Comparison of ENCODE assay signal across 1 cellular context in the genomic region with DNA sequence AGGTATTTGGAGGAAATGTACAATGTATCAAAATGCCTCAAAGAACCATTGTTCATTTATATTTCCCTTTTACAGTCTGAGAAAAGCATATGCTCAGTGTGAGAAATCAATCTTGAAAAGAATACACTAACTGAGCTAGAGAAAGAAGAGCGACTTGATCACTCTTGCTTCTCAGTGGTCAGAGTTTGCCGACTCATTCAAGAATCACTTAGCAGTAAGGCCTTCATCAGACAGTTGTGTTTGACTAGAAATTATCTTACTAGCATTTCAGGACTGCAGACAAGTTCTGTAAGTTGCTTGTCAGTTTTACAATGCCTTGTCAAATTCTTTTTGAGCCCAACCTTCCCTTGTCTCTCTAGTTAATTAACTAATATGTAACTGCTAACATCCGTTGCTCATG.
TF ChIP-seq lines count a peak whose summit lies in the region.

No MANE protein-coding gene starts in this region.

TF ChIP-seq in K562, 482 proteins besides CTCF, POLR2A, EP300 and RAD21 (continued from another document and continues in another):
- TF ChIP-seq, protein P1, sequence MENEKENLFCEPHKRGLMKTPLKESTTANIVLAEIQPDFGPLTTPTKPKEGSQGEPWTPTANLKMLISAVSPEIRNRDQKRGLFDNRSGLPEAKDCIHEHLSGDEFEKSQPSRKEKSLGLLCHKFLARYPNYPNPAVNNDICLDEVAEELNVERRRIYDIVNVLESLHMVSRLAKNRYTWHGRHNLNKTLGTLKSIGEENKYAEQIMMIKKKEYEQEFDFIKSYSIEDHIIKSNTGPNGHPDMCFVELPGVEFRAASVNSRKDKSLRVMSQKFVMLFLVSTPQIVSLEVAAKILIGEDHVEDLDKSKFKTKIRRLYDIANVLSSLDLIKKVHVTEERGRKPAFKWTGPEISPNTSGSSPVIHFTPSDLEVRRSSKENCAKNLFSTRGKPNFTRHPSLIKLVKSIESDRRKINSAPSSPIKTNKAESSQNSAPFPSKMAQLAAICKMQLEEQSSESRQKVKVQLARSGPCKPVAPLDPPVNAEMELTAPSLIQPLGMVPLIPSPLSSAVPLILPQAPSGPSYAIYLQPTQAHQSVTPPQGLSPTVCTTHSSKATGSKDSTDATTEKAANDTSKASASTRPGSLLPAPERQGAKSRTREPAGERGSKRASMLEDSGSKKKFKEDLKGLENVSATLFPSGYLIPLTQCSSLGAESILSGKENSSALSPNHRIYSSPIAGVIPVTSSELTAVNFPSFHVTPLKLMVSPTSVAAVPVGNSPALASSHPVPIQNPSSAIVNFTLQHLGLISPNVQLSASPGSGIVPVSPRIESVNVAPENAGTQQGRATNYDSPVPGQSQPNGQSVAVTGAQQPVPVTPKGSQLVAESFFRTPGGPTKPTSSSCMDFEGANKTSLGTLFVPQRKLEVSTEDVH (IDR thresholded peaks at IDR 0.05; ENCODE audit: low read depth, partially characterized antibody), result no peak
- TF ChIP-seq NCOR1 (IDR thresholded peaks at IDR 0.05), result no peak
- TF ChIP-seq CBFB (CRISPR knock-in tag; IDR thresholded peaks at IDR 0.05), result no peak
- TF ChIP-seq, protein P2, sequence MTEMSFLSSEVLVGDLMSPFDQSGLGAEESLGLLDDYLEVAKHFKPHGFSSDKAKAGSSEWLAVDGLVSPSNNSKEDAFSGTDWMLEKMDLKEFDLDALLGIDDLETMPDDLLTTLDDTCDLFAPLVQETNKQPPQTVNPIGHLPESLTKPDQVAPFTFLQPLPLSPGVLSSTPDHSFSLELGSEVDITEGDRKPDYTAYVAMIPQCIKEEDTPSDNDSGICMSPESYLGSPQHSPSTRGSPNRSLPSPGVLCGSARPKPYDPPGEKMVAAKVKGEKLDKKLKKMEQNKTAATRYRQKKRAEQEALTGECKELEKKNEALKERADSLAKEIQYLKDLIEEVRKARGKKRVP (CRISPR knock-in tag; IDR thresholded peaks at IDR 0.05), result no peak
- TF ChIP-seq, protein P3, sequence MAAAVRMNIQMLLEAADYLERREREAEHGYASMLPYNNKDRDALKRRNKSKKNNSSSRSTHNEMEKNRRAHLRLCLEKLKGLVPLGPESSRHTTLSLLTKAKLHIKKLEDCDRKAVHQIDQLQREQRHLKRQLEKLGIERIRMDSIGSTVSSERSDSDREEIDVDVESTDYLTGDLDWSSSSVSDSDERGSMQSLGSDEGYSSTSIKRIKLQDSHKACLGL (CRISPR knock-in tag; IDR thresholded peaks at IDR 0.05; ENCODE audit: borderline replicate concordance, poor library complexity, severe bottlenecking), result no peak
- TF ChIP-seq, protein P4, sequence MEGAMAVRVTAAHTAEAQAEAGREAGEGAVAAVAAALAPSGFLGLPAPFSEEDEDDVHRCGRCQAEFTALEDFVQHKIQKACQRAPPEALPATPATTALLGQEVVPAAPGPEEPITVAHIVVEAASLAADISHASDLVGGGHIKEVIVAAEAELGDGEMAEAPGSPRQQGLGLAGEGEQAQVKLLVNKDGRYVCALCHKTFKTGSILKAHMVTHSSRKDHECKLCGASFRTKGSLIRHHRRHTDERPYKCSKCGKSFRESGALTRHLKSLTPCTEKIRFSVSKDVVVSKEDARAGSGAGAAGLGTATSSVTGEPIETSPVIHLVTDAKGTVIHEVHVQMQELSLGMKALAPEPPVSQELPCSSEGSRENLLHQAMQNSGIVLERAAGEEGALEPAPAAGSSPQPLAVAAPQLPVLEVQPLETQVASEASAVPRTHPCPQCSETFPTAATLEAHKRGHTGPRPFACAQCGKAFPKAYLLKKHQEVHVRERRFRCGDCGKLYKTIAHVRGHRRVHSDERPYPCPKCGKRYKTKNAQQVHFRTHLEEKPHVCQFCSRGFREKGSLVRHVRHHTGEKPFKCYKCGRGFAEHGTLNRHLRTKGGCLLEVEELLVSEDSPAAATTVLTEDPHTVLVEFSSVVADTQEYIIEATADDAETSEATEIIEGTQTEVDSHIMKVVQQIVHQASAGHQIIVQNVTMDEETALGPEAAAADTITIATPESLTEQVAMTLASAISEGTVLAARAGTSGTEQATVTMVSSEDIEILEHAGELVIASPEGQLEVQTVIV (CRISPR knock-in tag; IDR thresholded peaks at IDR 0.05; ENCODE audit: borderline replicate concordance), result no peak
- TF ChIP-seq, protein P5, sequence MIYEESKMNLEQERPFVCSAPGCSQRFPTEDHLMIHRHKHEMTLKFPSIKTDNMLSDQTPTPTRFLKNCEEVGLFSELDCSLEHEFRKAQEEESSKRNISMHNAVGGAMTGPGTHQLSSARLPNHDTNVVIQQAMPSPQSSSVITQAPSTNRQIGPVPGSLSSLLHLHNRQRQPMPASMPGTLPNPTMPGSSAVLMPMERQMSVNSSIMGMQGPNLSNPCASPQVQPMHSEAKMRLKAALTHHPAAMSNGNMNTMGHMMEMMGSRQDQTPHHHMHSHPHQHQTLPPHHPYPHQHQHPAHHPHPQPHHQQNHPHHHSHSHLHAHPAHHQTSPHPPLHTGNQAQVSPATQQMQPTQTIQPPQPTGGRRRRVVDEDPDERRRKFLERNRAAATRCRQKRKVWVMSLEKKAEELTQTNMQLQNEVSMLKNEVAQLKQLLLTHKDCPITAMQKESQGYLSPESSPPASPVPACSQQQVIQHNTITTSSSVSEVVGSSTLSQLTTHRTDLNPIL (CRISPR knock-in tag; IDR thresholded peaks at IDR 0.05), result no peak
- no peak for TF ChIP-seq PYGO2 (tag; IDR thresholded peaks at IDR 0.05)
- no peak for TF ChIP-seq CBFA2T3 (IDR thresholded peaks at IDR 0.05)
- no peak for TF ChIP-seq RB1 (IDR thresholded peaks at IDR 0.05; ENCODE audit: low read depth)
- TF ChIP-seq, protein P6, sequence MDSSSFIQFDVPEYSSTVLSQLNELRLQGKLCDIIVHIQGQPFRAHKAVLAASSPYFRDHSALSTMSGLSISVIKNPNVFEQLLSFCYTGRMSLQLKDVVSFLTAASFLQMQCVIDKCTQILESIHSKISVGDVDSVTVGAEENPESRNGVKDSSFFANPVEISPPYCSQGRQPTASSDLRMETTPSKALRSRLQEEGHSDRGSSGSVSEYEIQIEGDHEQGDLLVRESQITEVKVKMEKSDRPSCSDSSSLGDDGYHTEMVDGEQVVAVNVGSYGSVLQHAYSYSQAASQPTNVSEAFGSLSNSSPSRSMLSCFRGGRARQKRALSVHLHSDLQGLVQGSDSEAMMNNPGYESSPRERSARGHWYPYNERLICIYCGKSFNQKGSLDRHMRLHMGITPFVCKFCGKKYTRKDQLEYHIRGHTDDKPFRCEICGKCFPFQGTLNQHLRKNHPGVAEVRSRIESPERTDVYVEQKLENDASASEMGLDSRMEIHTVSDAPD (CRISPR knock-in tag; IDR thresholded peaks at IDR 0.05), result no peak
- TF ChIP-seq MAFF (IDR thresholded peaks at IDR 0.05; ENCODE audit: low read length), result 0 out of 2 replicates have a peak, but pooled peaks have one; percentile 28
- no peak for TF ChIP-seq XRCC3 (IDR thresholded peaks at IDR 0.05)
- TF ChIP-seq, protein P7, sequence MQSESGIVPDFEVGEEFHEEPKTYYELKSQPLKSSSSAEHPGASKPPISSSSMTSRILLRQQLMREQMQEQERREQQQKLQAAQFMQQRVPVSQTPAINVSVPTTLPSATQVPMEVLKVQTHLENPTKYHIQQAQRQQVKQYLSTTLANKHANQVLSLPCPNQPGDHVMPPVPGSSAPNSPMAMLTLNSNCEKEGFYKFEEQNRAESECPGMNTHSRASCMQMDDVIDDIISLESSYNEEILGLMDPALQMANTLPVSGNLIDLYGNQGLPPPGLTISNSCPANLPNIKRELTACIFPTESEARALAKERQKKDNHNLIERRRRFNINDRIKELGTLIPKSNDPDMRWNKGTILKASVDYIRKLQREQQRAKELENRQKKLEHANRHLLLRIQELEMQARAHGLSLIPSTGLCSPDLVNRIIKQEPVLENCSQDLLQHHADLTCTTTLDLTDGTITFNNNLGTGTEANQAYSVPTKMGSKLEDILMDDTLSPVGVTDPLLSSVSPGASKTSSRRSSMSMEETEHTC (IDR thresholded peaks at IDR 0.05), result no peak
- TF ChIP-seq, protein P8, sequence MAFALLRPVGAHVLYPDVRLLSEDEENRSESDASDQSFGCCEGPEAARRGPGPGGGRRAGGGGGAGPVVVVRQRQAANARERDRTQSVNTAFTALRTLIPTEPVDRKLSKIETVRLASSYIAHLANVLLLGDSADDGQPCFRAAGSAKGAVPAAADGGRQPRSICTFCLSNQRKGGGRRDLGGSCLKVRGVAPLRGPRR (CRISPR knock-in tag; IDR thresholded peaks at IDR 0.05), result no peak
- TF ChIP-seq KDM4B (IDR thresholded peaks at IDR 0.05; ENCODE audit: borderline replicate concordance in 2 of 2, low read depth in 1 of 2), result no peak
- no peak for TF ChIP-seq CBX3 (IDR thresholded peaks at IDR 0.05; ENCODE audit: borderline replicate concordance in 1 of 2, low read length in 2 of 2)
- no peak for TF ChIP-seq HNRNPK (IDR thresholded peaks at IDR 0.05; ENCODE audit: low read depth, low read length, poor library complexity, severe bottlenecking)
- no peak for TF ChIP-seq PHTF2 (CRISPR knock-in tag; IDR thresholded peaks at IDR 0.05)
- no peak for TF ChIP-seq HMGN3 (IDR thresholded peaks at IDR 0.05; ENCODE audit: borderline replicate concordance, extremely low read depth, insufficient read length, low read depth, low read length)
- TF ChIP-seq ZSCAN29 (IDR thresholded peaks at IDR 0.05), result no peak
- TF ChIP-seq, protein P9, sequence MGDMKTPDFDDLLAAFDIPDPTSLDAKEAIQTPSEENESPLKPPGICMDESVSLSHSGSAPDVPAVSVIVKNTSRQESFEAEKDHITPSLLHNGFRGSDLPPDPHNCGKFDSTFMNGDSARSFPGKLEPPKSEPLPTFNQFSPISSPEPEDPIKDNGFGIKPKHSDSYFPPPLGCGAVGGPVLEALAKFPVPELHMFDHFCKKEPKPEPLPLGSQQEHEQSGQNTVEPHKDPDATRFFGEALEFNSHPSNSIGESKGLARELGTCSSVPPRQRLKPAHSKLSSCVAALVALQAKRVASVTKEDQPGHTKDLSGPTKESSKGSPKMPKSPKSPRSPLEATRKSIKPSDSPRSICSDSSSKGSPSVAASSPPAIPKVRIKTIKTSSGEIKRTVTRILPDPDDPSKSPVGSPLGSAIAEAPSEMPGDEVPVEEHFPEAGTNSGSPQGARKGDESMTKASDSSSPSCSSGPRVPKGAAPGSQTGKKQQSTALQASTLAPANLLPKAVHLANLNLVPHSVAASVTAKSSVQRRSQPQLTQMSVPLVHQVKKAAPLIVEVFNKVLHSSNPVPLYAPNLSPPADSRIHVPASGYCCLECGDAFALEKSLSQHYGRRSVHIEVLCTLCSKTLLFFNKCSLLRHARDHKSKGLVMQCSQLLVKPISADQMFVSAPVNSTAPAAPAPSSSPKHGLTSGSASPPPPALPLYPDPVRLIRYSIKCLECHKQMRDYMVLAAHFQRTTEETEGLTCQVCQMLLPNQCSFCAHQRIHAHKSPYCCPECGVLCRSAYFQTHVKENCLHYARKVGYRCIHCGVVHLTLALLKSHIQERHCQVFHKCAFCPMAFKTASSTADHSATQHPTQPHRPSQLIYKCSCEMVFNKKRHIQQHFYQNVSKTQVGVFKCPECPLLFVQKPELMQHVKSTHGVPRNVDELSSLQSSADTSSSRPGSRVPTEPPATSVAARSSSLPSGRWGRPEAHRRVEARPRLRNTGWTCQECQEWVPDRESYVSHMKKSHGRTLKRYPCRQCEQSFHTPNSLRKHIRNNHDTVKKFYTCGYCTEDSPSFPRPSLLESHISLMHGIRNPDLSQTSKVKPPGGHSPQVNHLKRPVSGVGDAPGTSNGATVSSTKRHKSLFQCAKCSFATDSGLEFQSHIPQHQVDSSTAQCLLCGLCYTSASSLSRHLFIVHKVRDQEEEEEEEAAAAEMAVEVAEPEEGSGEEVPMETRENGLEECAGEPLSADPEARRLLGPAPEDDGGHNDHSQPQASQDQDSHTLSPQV (IDR thresholded peaks at IDR 0.05), result 0 out of 2 replicates have a peak, but pooled peaks have one; percentile 40
- TF ChIP-seq, protein P10, sequence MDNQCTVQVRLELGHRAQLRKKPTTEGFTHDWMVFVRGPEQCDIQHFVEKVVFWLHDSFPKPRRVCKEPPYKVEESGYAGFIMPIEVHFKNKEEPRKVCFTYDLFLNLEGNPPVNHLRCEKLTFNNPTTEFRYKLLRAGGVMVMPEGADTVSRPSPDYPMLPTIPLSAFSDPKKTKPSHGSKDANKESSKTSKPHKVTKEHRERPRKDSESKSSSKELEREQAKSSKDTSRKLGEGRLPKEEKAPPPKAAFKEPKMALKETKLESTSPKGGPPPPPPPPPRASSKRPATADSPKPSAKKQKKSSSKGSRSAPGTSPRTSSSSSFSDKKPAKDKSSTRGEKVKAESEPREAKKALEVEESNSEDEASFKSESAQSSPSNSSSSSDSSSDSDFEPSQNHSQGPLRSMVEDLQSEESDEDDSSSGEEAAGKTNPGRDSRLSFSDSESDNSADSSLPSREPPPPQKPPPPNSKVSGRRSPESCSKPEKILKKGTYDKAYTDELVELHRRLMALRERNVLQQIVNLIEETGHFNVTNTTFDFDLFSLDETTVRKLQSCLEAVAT (IDR thresholded peaks at IDR 0.05), result no peak
- TF ChIP-seq KLF16 (IDR thresholded peaks at IDR 0.05), result no peak
- peak; percentile 20; the same call in 1 of the 2 replicates for TF ChIP-seq MAFK (IDR thresholded peaks at IDR 0.05; ENCODE audit: low read length)
- TF ChIP-seq, protein P11, sequence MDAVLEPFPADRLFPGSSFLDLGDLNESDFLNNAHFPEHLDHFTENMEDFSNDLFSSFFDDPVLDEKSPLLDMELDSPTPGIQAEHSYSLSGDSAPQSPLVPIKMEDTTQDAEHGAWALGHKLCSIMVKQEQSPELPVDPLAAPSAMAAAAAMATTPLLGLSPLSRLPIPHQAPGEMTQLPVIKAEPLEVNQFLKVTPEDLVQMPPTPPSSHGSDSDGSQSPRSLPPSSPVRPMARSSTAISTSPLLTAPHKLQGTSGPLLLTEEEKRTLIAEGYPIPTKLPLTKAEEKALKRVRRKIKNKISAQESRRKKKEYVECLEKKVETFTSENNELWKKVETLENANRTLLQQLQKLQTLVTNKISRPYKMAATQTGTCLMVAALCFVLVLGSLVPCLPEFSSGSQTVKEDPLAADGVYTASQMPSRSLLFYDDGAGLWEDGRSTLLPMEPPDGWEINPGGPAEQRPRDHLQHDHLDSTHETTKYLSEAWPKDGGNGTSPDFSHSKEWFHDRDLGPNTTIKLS (IDR thresholded peaks at IDR 0.05; ENCODE audit: borderline replicate concordance, low read depth), result no peak
- TF ChIP-seq C11orf30 (IDR thresholded peaks at IDR 0.05; ENCODE audit: low read depth), result 0 out of 2 replicates have a peak, but pooled peaks have one; percentile 50
- no peak for TF ChIP-seq NR2C2 (CRISPR knock-in tag; IDR thresholded peaks at IDR 0.05)
- no peak for TF ChIP-seq NR2C2 (tag; IDR thresholded peaks at IDR 0.05)
- TF ChIP-seq RNF2 (IDR thresholded peaks at IDR 0.05), result no peak
- TF ChIP-seq, protein P12, sequence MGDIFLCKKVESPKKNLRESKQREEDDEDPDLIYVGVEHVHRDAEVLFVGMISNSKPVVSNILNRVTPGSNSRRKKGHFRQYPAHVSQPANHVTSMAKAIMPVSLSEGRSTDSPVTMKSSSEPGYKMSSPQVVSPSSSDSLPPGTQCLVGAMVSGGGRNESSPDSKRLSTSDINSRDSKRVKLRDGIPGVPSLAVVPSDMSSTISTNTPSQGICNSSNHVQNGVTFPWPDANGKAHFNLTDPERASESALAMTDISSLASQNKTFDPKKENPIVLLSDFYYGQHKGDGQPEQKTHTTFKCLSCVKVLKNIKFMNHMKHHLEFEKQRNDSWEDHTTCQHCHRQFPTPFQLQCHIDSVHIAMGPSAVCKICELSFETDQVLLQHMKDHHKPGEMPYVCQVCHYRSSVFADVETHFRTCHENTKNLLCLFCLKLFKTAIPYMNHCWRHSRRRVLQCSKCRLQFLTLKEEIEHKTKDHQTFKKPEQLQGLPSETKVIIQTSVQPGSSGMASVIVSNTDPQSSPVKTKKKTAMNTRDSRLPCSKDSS (IDR thresholded peaks at IDR 0.05; ENCODE audit: low read depth, partially characterized antibody), result no peak
- TF ChIP-seq SAFB2 (IDR thresholded peaks at IDR 0.05; ENCODE audit: borderline replicate concordance, low read depth, low read length, severe bottlenecking), result no peak
- peak; percentile 83 for TF ChIP-seq NFE2 (IDR thresholded peaks at IDR 0.05; ENCODE audit: low read depth)
- TF ChIP-seq SMARCB1 (IDR thresholded peaks at IDR 0.05; ENCODE audit: insufficient read length, low read depth), result no peak
